Comparison of ENCODE assay signal across 10 cellular contexts in genomic region chr5:167030500-167031120, GRCh38. TPM values are rescaled to one million over a fixed set of nuclear protein-coding genes. Genes with fewer than 3 reads are reported as not detected.
DNase-seq lines count a peak whose midpoint lies in the region; ATAC-seq, FAIRE-seq and TF ChIP-seq lines count a peak whose summit lies in the region.
"Had no signal": no experiment of that assay in that cellular context is flagged by ENCODE, and none has a peak within 500 bp of the region (broad histone marks: within the 10 kb centered on the region; RNA-seq: fewer than 3 reads in every experiment).

No MANE protein-coding gene starts in this region.

- H3K79me2 ChIP-seq in GM12878 (ENCODE audit: control insufficient read depth, insufficient read depth, low read length), result no peaks in the 10 kb centered on the region

- no peak overlapping the region for H3K9ac ChIP-seq in GM12878 (ENCODE audit: control insufficient read depth, insufficient read depth, low read length)

- H3K4me2 ChIP-seq in GM12878 (ENCODE audit: control insufficient read depth, insufficient read depth), result no peak overlapping the region

- H3K36me3 ChIP-seq in GM12878 (ENCODE audit: control insufficient read depth in 2 of 2, insufficient read depth in 2 of 2, low read length in 1 of 2), result no peaks in the 10 kb centered on the region

- no peaks in the 10 kb centered on the region for H4K20me1 ChIP-seq in GM12878 (ENCODE audit: control insufficient read depth, insufficient read depth)

- H3K4me1 ChIP-seq in GM12878 (ENCODE audit: control insufficient read depth, insufficient read depth, low read length), result no peaks in the 10 kb centered on the region

- no peak for DNase-seq in D721Med (ENCODE audit: insufficient read length, low spot score)
- peak; percentile 21 for DNase-seq in HT1080 (ENCODE audit: low read depth)
- DNase-seq in GM12878 (ENCODE audit: low read depth, low spot score), result no peak
- DNase-seq in left colon, result peak in 1 of 2 donors; percentile 19
- no peak for DNase-seq in kidney glomerular epithelial cell (lab: John Stamatoyannopoulos, UW)
- no peak for DNase-seq in stimulated activated naive CD4-positive, alpha-beta T cell treated with Interleukin-2 at 50 U/mL for 16 hours (lab: John Stamatoyannopoulos, UW)
- DNase-seq in HTR-8/SVneo (ENCODE audit: insufficient read length, low spot score), result no peak
- DNase-seq: NCI-H2081 treated with DMSO at 0.1 percent for 48 hours; stimulated activated naive CD8-positive, alpha-beta T cell treated with anti-CD3 and anti-CD28 coated beads, Interleukin-15, Interleukin-2, amounts not matched to agents 100 U/mL and 50 U/mL, for 24 hours had no signal

- TF ChIP-seq CTCF in D721Med (IDR thresholded peaks at IDR 0.05; ENCODE audit: insufficient read depth, missing control alignments), result peak; percentile 28
- peak in 2 of 3 experiments; percentile 19 to 20; a peak in 3 of 6 replicates for TF ChIP-seq CTCF in GM12878 (IDR thresholded peaks at IDR 0.05 in 2 of 3, conservative IDR thresholded peaks at IDR 0.05 in 1 of 3; ENCODE audit: control insufficient read depth in 2 of 3, extremely low read depth in 1 of 3, insufficient read depth in 1 of 3, low read depth in 3 of 3, low read length in 3 of 3)

- intact Hi-C loops in GM12878 (cut with micrococcal nuclease; ENCODE audit: unreplicated experiment), result no loop called here
- intact Hi-C loops in left colon (cut with DNase I, micrococcal nuclease), result no loop called here

- POLR2A ChIA-PET in GM12878 (lab: Charles Lee), result no interaction called here

- H3K27me3 ChIP-seq in GM12878 (replicated peaks in 1 of 2; ENCODE audit: control insufficient read depth in 2 of 2, insufficient read depth in 2 of 2, low read length in 1 of 2), result no peaks in the 10 kb centered on the region

- no peak for TF ChIP-seq EP300 in GM12878 (IDR thresholded peaks at IDR 0.05; ENCODE audit: borderline replicate concordance in 1 of 2, control insufficient read depth in 1 of 2, low read depth in 2 of 2, low read length in 2 of 2)

- RAD21 ChIA-PET in GM12878 (lab: Charles Lee; ENCODE audit: unreplicated experiment), result no interaction called here

- TF ChIP-seq POLR2A in GM12878 (IDR thresholded peaks at IDR 0.05; ENCODE audit: low read depth, low read length), result no peak

- FAIRE-seq in D721Med (lab: Jason Lieb, UNC), result no peak
- FAIRE-seq in GM12878 (lab: Jason Lieb, UNC), result no peak
- FAIRE-seq in HTR-8/SVneo (lab: Jason Lieb, UNC), result no peak

- BruUV-seq in GM12878 (replicated peaks; lab: Mats Ljungman, UMichigan), result no TSS peak

- H2AFZ ChIP-seq in GM12878 (ENCODE audit: control insufficient read depth, low read depth, low read length), result no peak overlapping the region

- SMC1A ChIA-PET in GM12878 (lab: Charles Lee; ENCODE audit: uncharacterized antibody, unreplicated experiment), result no interaction called here

- CTCF ChIA-PET in GM12878 (lab: Yijun Ruan, JAX), result interaction anchor here (0.6 to 0.8 kb wide), 2 partner anchors 19 to 221 kb away, joined by 3 to 4 read pairs; no protein-coding TSS in a partner anchor

- no peaks in the 10 kb centered on the region for H3K9me3 ChIP-seq in GM12878 (replicated peaks; ENCODE audit: control insufficient read depth, insufficient read depth, low read length)

- no peak overlapping the region for H3K4me3 ChIP-seq in GM12878

- ATAC-seq in GM12878, result peak; percentile 38; the same call in 1 of the 3 replicates
- peak; percentile 42 for ATAC-seq in left colon
- no peak for ATAC-seq in GM19463 (IDR thresholded peaks at IDR 0.05; ENCODE audit: unreplicated experiment)
- ATAC-seq: stimulated activated naive CD8-positive, alpha-beta T cell treated with anti-CD3 and anti-CD28 coated beads, Interleukin-15, Interleukin-2, amounts not matched to agents 100 U/mL and 50 U/mL, for 24 hours had no signal

- in situ Hi-C loops in GM12878 (cut with MboI), result no loop called here

- 63% methylated on average over 17 of the region's 17 CpGs for WGBS in GM12878 (ENCODE audit: insufficient coverage, insufficient replicate concordance, low lambda C conversion rate, missing lambda C conversion rate)

- H3K27ac ChIP-seq in GM12878 (ENCODE audit: control insufficient read depth, insufficient read depth), result no peak overlapping the region

- no peak for TF ChIP-seq RAD21 in GM12878 (IDR thresholded peaks at IDR 0.05; ENCODE audit: insufficient read depth, low read depth, low read length)

TF ChIP-seq in GM12878, 131 proteins besides CTCF, POLR2A, EP300 and RAD21:
- TF ChIP-seq POU2F2 (IDR thresholded peaks at IDR 0.05; ENCODE audit: borderline replicate concordance, low read depth, low read length), result no peak
- TF ChIP-seq POLR2AphosphoS2 (IDR thresholded peaks at IDR 0.05; ENCODE audit: low read depth, low read length), result no peak
- no peak for TF ChIP-seq IKZF1 (conservative IDR thresholded peaks at IDR 0.05)
- TF ChIP-seq ZNF274 (IDR thresholded peaks at IDR 0.05; ENCODE audit: insufficient read depth, insufficient read length), result no peak
- TF ChIP-seq CHD1 (IDR thresholded peaks at IDR 0.05; ENCODE audit: low read depth, low read length), result no peak
- no peak for TF ChIP-seq SRF (IDR thresholded peaks at IDR 0.05; ENCODE audit: low read depth in 2 of 2, low read length in 2 of 2)

RNA-seq across cellular contexts. Expression of gene TENM2, which starts 51.8 kb away (rescaled TPM):
- 14.4 and 17.2 TPM in 2 replicates for total RNA-seq in HT1080 (2014; rRNA removed; shearing (Covaris generic))
- 8.7 and 11.7 TPM in 2 replicates for polyA plus RNA-seq in HT1080 (2015; cell fraction: cytosol; rRNA removed)
- 94.0 and 109 TPM in 2 replicates for polyA plus RNA-seq in HT1080 (2015; cell fraction: nucleus; rRNA removed)
- total RNA-seq in GM12878 (2013; cell fraction: nucleolus; rRNA removed), result 0.49 and 0.79 TPM in 2 replicates
- total RNA-seq in GM12878 (2014; rRNA removed) (under 0.01 and 0.06 TPM in 2 replicates), GM12878 (2014; rRNA removed; fragmentation: Illumina TruSeq; extraction: Trizol) (0.04 and 0.09 TPM in 2 replicates), GM12878 (2021) (0.03 TPM in 1 of 2 replicates, not detected in the other), left colon (under 1 TPM; 0.18 to 0.36 TPM)
- 0.03 TPM for polyA plus RNA-seq in GM12878 (2011; ENCODE audit: low read depth)
- polyA plus RNA-seq in GM12878 (2011; rRNA removed) (0.03 and 0.04 TPM in 2 replicates), GM12878 (2014; fragmentation: Illumina TruSeq; extraction: Trizol) (0.03 and 0.05 TPM in 2 replicates), GM12878 (2014; fragmentation: Nextera tagmentation; extraction: Ambion mirVana) (under 1 TPM in 1 of 2 experiments, not detected in 1; 0.02 TPM), GM12878 (2014; rRNA removed) (0.01 and 0.03 TPM in 2 replicates), GM12878 (2016; fragmentation: Nextera tagmentation; extraction: Ambion mirVana) (under 1 TPM in 1 of 2 experiments, not detected in 1; 0.32 TPM)
- polyA plus RNA-seq in GM12878 (2011; cell fraction: cytosol; rRNA removed), result 0.10 TPM in 2 replicates
- polyA plus RNA-seq in GM12878 (2011; cell fraction: nucleus; rRNA removed), result 0.33 and 0.39 TPM in 2 replicates
- polyA plus RNA-seq in GM12878 (2012), result 0.06 and 0.07 TPM in 2 replicates
- polyA minus RNA-seq in GM12878 (2011; rRNA and poly(A)+ RNA removed), result 0.88 and 1.2 TPM in 2 replicates
- polyA minus RNA-seq in GM12878 (2011; cell fraction: cytosol; rRNA and poly(A)+ RNA removed), result 0.27 and 0.31 TPM in 2 replicates
- 0.36 and 2.5 TPM in 2 replicates for polyA minus RNA-seq in GM12878 (2011; cell fraction: nucleus; rRNA and poly(A)+ RNA removed)
